In genomic region chr14:89849931-89850330, GRCh38 we compare ENCODE assay signal across 24 cellular contexts.
DNase-seq lines count a peak whose midpoint lies in the region; ATAC-seq and TF ChIP-seq lines count a peak whose summit lies in the region.
"Had no signal": no experiment of that assay in that cellular context is flagged by ENCODE, and none has a peak within 500 bp of the region (broad histone marks: within the 10 kb centered on the region; RNA-seq: fewer than 3 reads in every experiment).

No MANE protein-coding gene starts in this region.

- no peaks in the 10 kb centered on the region for H3K36me3 Mint-ChIP-seq in chondrocyte (ENCODE audit: low read depth)
- H3K36me3 Mint-ChIP-seq: activated CD8-positive, alpha-beta memory T cell treated with anti-CD3 and anti-CD28 coated beads, Interleukin-2, amount 10 ng/mL, durations not matched to agents 7 days and 5 days had no signal

- H3K4me3 Mint-ChIP-seq in chondrocyte (ENCODE audit: unreplicated experiment): no peak overlapping the region
- H3K4me3 Mint-ChIP-seq: activated CD8-positive, alpha-beta memory T cell treated with anti-CD3 and anti-CD28 coated beads, Interleukin-2, amount 10 ng/mL, durations not matched to agents 7 days and 5 days; activated naive CD4-positive, alpha-beta T cell treated with anti-CD3 and anti-CD28 coated beads for 36 hours; nephron progenitor cell; stimulated activated naive B cell treated with anti-CD40 and anti-IgM and Interleukin-4, amounts not matched to agents 10 μg/mL and 1 μg/mL and 100 μg/mL, for 72 hours had no signal

- H3K4me1 Mint-ChIP-seq in chondrocyte (ENCODE audit: low read depth): peaks cover 76% of the 10 kb centered on the region
- H3K4me1 Mint-ChIP-seq: activated CD8-positive, alpha-beta memory T cell treated with anti-CD3 and anti-CD28 coated beads, Interleukin-2, amount 10 ng/mL, durations not matched to agents 7 days and 5 days; nephron progenitor cell; stimulated activated naive B cell treated with anti-CD40 and anti-IgM and Interleukin-4, amounts not matched to agents 10 μg/mL and 1 μg/mL and 100 μg/mL, for 72 hours had no signal

- TF ChIP-seq CTCF in chondrocyte (IDR thresholded peaks at IDR 0.05): no peak

- H3K27me3 Mint-ChIP-seq in chondrocyte (ENCODE audit: low read depth): no peaks in the 10 kb centered on the region
- H3K27me3 Mint-ChIP-seq: activated CD8-positive, alpha-beta memory T cell treated with anti-CD3 and anti-CD28 coated beads, Interleukin-2, amount 10 ng/mL, durations not matched to agents 7 days and 5 days; stimulated activated naive B cell treated with anti-CD40 and anti-IgM and Interleukin-4, amounts not matched to agents 10 μg/mL and 1 μg/mL and 100 μg/mL, for 72 hours had no signal

- DNase-seq in AG20443 (ENCODE audit: low spot score): peak; percentile 66
- peak; percentile 8 for DNase-seq in MV-4-11 (lab: John Stamatoyannopoulos, UW)
- DNase-seq in chondrocyte (ENCODE audit: low spot score): no peak
- DNase-seq in glomerular visceral epithelial cell (ENCODE audit: extremely low spot score): peak; percentile 25
- DNase-seq in foreskin melanocyte: no peak
- no peak for DNase-seq in NCI-H1417 treated with DMSO at 0.1 percent for 48 hours (lab: John Stamatoyannopoulos, UW)
- DNase-seq in GDM1 (lab: John Stamatoyannopoulos, UW): no peak
- DNase-seq: activated CD4-positive, alpha-beta T cell treated with anti-CD3 and anti-CD28 coated beads, Interleukin-2, amount 50 U/mL, for 1 hour; activated CD8-positive, alpha-beta memory T cell treated with anti-CD3 and anti-CD28 coated beads, Interleukin-2, amount 10 ng/mL, durations not matched to agents 7 days and 5 days; activated naive CD4-positive, alpha-beta T cell treated with anti-CD3 and anti-CD28 coated beads for 36 hours; aorta; Calu3; kidney glomerular epithelial cell; MM.1S; NCI-H1694; nephron progenitor cell; OCI-M1; spleen; stimulated activated CD4-positive, alpha-beta T cell treated with anti-CD3 and anti-CD28 coated beads, Interleukin-2, amount 100 ng/mL, for 48 hours; stimulated activated naive B cell treated with anti-CD40 and anti-IgM and Interleukin-4, amounts not matched to agents 10 μg/mL and 1 μg/mL and 100 μg/mL, for 72 hours; T-helper 9 cell had no signal

- no peak for ATAC-seq in GM21737 (IDR thresholded peaks at IDR 0.05; ENCODE audit: unreplicated experiment)
- ATAC-seq: activated CD8-positive, alpha-beta memory T cell treated with anti-CD3 and anti-CD28 coated beads, Interleukin-2, amount 10 ng/mL, durations not matched to agents 7 days and 5 days; K562; Right ventricle myocardium inferior; stimulated activated naive B cell treated with anti-CD40 and anti-IgM and Interleukin-4, amounts not matched to agents 10 μg/mL and 1 μg/mL and 100 μg/mL, for 72 hours had no signal

- H3K27ac Mint-ChIP-seq in chondrocyte (ENCODE audit: unreplicated experiment): peak overlapping the region; percentile 84
- H3K27ac Mint-ChIP-seq: activated CD8-positive, alpha-beta memory T cell treated with anti-CD3 and anti-CD28 coated beads, Interleukin-2, amount 10 ng/mL, durations not matched to agents 7 days and 5 days; activated naive CD4-positive, alpha-beta T cell treated with anti-CD3 and anti-CD28 coated beads for 36 hours; nephron progenitor cell; stimulated activated naive B cell treated with anti-CD40 and anti-IgM and Interleukin-4, amounts not matched to agents 10 μg/mL and 1 μg/mL and 100 μg/mL, for 72 hours had no signal

- peaks cover 5% of the 10 kb centered on the region for H3K9me3 Mint-ChIP-seq in chondrocyte (ENCODE audit: low read depth)
- H3K9me3 Mint-ChIP-seq: activated naive CD4-positive, alpha-beta T cell treated with anti-CD3 and anti-CD28 coated beads for 36 hours; nephron progenitor cell had no signal

Comparison
In these comparisons a context has a peak if more than half of its experiments do, and no peak if none do; other contexts are left out.
1. DNase-seq: peak in AG20443 (single experiment), MV-4-11 (single experiment) and glomerular visceral epithelial cell (single experiment); none in chondrocyte (single experiment), foreskin melanocyte (single experiment), NCI-H1417 treated with DMSO at 0.1 percent for 48 hours (single experiment) and GDM1 (single experiment).